10 cellular contexts compared by ENCODE assay signal in the genomic region with DNA sequence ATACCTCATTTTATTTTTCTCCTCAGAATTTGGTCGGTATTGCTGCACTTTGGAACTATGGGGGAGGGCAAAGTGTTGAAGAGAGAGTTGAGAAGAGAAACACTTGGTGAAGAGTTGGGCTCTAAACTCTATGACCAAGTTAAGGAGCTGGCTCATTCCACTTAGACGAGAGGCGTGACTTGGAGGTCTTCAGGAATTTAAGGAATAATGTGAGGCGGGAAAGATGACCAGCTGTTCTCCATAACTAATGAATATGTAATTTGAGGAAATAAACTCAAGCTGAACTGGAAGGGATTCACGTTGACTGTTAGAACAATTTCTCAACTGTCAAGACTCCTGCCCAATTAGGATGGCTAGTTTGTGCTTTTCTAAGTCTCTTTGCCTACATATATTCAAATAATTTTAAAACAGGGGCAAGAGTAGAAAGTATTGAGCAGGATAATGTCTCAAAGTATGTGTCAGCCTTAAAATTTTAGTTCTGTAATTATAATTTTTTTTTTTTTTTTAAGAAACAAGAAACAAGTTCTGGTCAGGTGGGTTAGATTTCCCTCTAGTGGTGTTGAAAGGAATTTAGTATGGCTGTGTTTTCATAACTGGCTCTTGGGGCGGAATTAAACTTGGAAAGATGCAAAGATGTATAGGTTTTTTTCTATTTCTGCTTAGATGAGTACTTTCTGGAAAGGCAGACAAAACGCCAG. TPM values are rescaled to one million over a fixed set of nuclear protein-coding genes. Genes with fewer than 3 reads are reported as not detected.
DNase-seq lines count a peak whose midpoint lies in the region; ATAC-seq, FAIRE-seq and TF ChIP-seq lines count a peak whose summit lies in the region.
"Had no signal": no experiment of that assay in that cellular context is flagged by ENCODE, and none has a peak within 500 bp of the region (broad histone marks: within the 10 kb centered on the region; RNA-seq: fewer than 3 reads in every experiment).

No MANE protein-coding gene starts in this region.

- no peaks in the 10 kb centered on the region for H3K79me2 ChIP-seq in K562 (ENCODE audit: control insufficient read depth, insufficient read depth, low read length)

- BruUV-seq in K562 (replicated peaks; lab: Mats Ljungman, UMichigan) (no TSS peak), Calu3 (replicated peaks; lab: Mats Ljungman, UMichigan) (no TSS peak)

- H3K27me3 Mint-ChIP-seq in Calu3 (ENCODE audit: unreplicated experiment): peaks cover 14% of the 10 kb centered on the region
- H3K27me3 Mint-ChIP-seq: dendritic cell treated with granulocyte-macrophage colony-stimulating factor and Interleukin-4, amounts not matched to agents 40 ng/mL and 50 ng/mL, for 4 days had no signal

- H4K20me1 ChIP-seq in K562 (replicated peaks; ENCODE audit: control insufficient read depth, insufficient read depth, low read length): no peaks in the 10 kb centered on the region

- TF ChIP-seq POLR2A in K562 (conservative IDR thresholded peaks at IDR 0.05) (no peak), suprapubic skin (IDR thresholded peaks at IDR 0.05) (no peak)

- no peak overlapping the region for H3K4me2 ChIP-seq in K562 (ENCODE audit: insufficient read depth, low read length)

- POLR2A ChIA-PET in K562 (lab: Yijun Ruan, JAX): interaction anchor here (1.8 kb wide), 1 partner anchor 26 kb away, joined by 4 read pairs; no protein-coding TSS in a partner anchor

- CTCF ChIA-PET in K562 (lab: Yijun Ruan, JAX; ENCODE audit: low intra/inter-chr PET ratio): interaction anchor here (0.7 to 1.2 kb wide), 2 partner anchors 27 to 916 kb away, joined by 3 read pairs; no protein-coding TSS in a partner anchor
- CTCF ChIA-PET in Calu3 (lab: Charles Lee): interaction anchor here (0.7 to 1.5 kb wide), 2 partner anchors 61 to 561 kb away, joined by 3 to 6 read pairs; no protein-coding TSS in a partner anchor

- H3K9me3 ChIP-seq in BE2C: no peaks in the 10 kb centered on the region
- H3K9me3 ChIP-seq in K562 (replicated peaks; ENCODE audit: control insufficient read depth, insufficient read depth, low read depth, low read length): no peaks in the 10 kb centered on the region
- no peaks in the 10 kb centered on the region for H3K9me3 ChIP-seq in left lung
- no peaks in the 10 kb centered on the region for H3K9me3 ChIP-seq in suprapubic skin

- no peak overlapping the region for H3K9ac ChIP-seq in K562 (ENCODE audit: insufficient read depth in 1 of 2, low read depth in 2 of 2, low read length in 2 of 2)

- H3K27ac ChIP-seq in K562 (ENCODE audit: extremely low read depth, low read depth, low read length) (no peak overlapping the region), left lung (peak overlapping the region in 1 of 2 donors; percentile 78), suprapubic skin (no peak overlapping the region)

- TF ChIP-seq CTCF in BE2C (IDR thresholded peaks at IDR 0.05; ENCODE audit: low read depth, low read length) (peak; percentile 49), K562 (IDR thresholded peaks at IDR 0.05 in 2 of 3, conservative IDR thresholded peaks at IDR 0.05 in 1 of 3; ENCODE audit: insufficient read depth in 2 of 3, low read depth in 1 of 3, low read length in 3 of 3) (peak; percentile 6 to 62 (median 35); a peak in 4 of 6 replicates), left lung (IDR thresholded peaks at IDR 0.05) (peak; percentile 55 to 72), Calu3 (IDR thresholded peaks at IDR 0.05; ENCODE audit: unreplicated experiment) (no peak), suprapubic skin (IDR thresholded peaks at IDR 0.05) (peak in 1 of 2 donors; percentile 46)

- H3K4me3 Mint-ChIP-seq in Calu3 (ENCODE audit: low read depth, unreplicated experiment): no peak overlapping the region
- H3K4me3 Mint-ChIP-seq: dendritic cell treated with granulocyte-macrophage colony-stimulating factor and Interleukin-4, amounts not matched to agents 40 ng/mL and 50 ng/mL, for 4 days had no signal

- peak; percentile 33 to 45 for TF ChIP-seq RAD21 in K562 (CRISPR knock-in tag; conservative IDR thresholded peaks at IDR 0.05 in 1 of 2, IDR thresholded peaks at IDR 0.05 in 1 of 2)

- 18% methylated on average over 6 of the region's 7 CpGs for WGBS in K562 (ENCODE audit: insufficient coverage, low coverage, missing lambda C conversion rate)
- 41% methylated on average over 7 of the region's 7 CpGs for WGBS in suprapubic skin

- in situ Hi-C loops in K562 (cut with MboI): no loop called here

- H3K4me1 Mint-ChIP-seq in Calu3 (ENCODE audit: low read depth, unreplicated experiment): no peaks in the 10 kb centered on the region

- H3K4me1 ChIP-seq in BE2C: no peaks in the 10 kb centered on the region
- peaks cover 0 to 12% of the 10 kb centered on the region in 2 experiments; a peak in 2 of 5 replicates for H3K4me1 ChIP-seq in K562 (replicated peaks in 1 of 2; ENCODE audit: control insufficient read depth in 2 of 2, insufficient read depth in 2 of 2, low read length in 2 of 2)
- peaks cover 0 to 19% of the 10 kb centered on the region in 2 donors for H3K4me1 ChIP-seq in left lung
- H3K4me1 ChIP-seq in suprapubic skin: no peaks in the 10 kb centered on the region

- H3K4me3 ChIP-seq in BE2C (ENCODE audit: low read depth, low read length): no peak overlapping the region
- no peak overlapping the region for H3K4me3 ChIP-seq in K562
- H3K4me3 ChIP-seq in left lung: no peak overlapping the region
- no peak overlapping the region for H3K4me3 ChIP-seq in suprapubic skin

- H3K27me3 ChIP-seq in BE2C (no peaks in the 10 kb centered on the region), K562 (ENCODE audit: control insufficient read depth in 2 of 2, insufficient read depth in 2 of 2, low read length in 2 of 2) (no peaks in the 10 kb centered on the region; a peak in 1 of 5 replicates), left lung (no peaks in the 10 kb centered on the region), suprapubic skin (no peaks in the 10 kb centered on the region)

- no peak for ATAC-seq in K562
- peak; percentile 64 for ATAC-seq in left lung
- no peak for ATAC-seq in GM18517 (IDR thresholded peaks at IDR 0.05; ENCODE audit: unreplicated experiment)

- no peaks in the 10 kb centered on the region for H3K9me1 ChIP-seq in K562 (ENCODE audit: control insufficient read depth, insufficient read depth, low read length)

- TF ChIP-seq EP300 in K562 (IDR thresholded peaks at IDR 0.05; ENCODE audit: low read length) (no peak), suprapubic skin (IDR thresholded peaks at IDR 0.05) (no peak)

- DNase-seq in BE2C: no peak
- peak; percentile 23 for DNase-seq in HT1080 (ENCODE audit: low read depth)
- peak in 3 of 4 experiments; percentile 9 to 17 (median 10) for DNase-seq in K562 (ENCODE audit: extremely low read depth in 1 of 4, low spot score in 3 of 4)
- no peak for DNase-seq in left lung
- no peak for DNase-seq in stimulated activated CD4-positive, alpha-beta T cell treated with anti-CD3 and anti-CD28 coated beads, Interleukin-2, amount 100 ng/mL, for 48 hours
- DNase-seq in Calu3: no peak
- no peak for DNase-seq in suprapubic skin (ENCODE audit: low spot score in 2 of 2)

- H3K9me3 Mint-ChIP-seq in Calu3 (ENCODE audit: low read depth, unreplicated experiment): no peaks in the 10 kb centered on the region
- H3K9me3 Mint-ChIP-seq: dendritic cell treated with granulocyte-macrophage colony-stimulating factor and Interleukin-4, amounts not matched to agents 40 ng/mL and 50 ng/mL, for 4 days had no signal

- no peak for FAIRE-seq in K562 (lab: Jason Lieb, UNC)

- intact Hi-C loops in K562 (cut with micrococcal nuclease): no loop called here
- intact Hi-C loops in left lung (cut with DNase I): loop anchor here in 1 of 2 donors (5.0 kb wide), 1 partner anchor 50 kb away; no protein-coding TSS in a partner anchor
- intact Hi-C loops in Calu3 (cut with micrococcal nuclease; ENCODE audit: unreplicated experiment): loop anchor here (10.0 kb wide), 1 partner anchor 58 kb away; no protein-coding TSS in a partner anchor

- peaks cover 4% of the 10 kb centered on the region for H3K36me3 Mint-ChIP-seq in Calu3 (ENCODE audit: insufficient read depth, unreplicated experiment)

- H3K36me3 ChIP-seq in BE2C (no peaks in the 10 kb centered on the region), K562 (ENCODE audit: control insufficient read depth, insufficient read depth, low read length) (no peaks in the 10 kb centered on the region), left lung (no peaks in the 10 kb centered on the region), suprapubic skin (no peaks in the 10 kb centered on the region)

- H2AFZ ChIP-seq in K562 (ENCODE audit: low read depth, low read length): no peak overlapping the region

- no peak overlapping the region for H3K27ac Mint-ChIP-seq in Calu3 (ENCODE audit: unreplicated experiment)

TF ChIP-seq in K562, 482 proteins besides CTCF, POLR2A, EP300 and RAD21 (continues in another document):
- no peak for TF ChIP-seq NUFIP1 (IDR thresholded peaks at IDR 0.05; ENCODE audit: partially characterized antibody)
- TF ChIP-seq ZC3H8 (IDR thresholded peaks at IDR 0.05): no peak
- no peak for TF ChIP-seq MBD2 (IDR thresholded peaks at IDR 0.05; ENCODE audit: borderline replicate concordance, low read depth)
- no peak for TF ChIP-seq OTX1 (CRISPR knock-in tag; IDR thresholded peaks at IDR 0.05)
- TF ChIP-seq BMI1 (IDR thresholded peaks at IDR 0.05; ENCODE audit: low read length): no peak

RNA-seq across cellular contexts. Expression of a gene that starts 33.4 kb away (rescaled TPM):
- polyA plus RNA-seq in BE2C (2012; ENCODE audit: insufficient read depth, insufficient read length, low read depth): not detected
- not detected in 2 replicates for total RNA-seq in HT1080 (2014; rRNA removed; shearing (Covaris generic))
- polyA plus RNA-seq in HT1080 (2015; cell fraction: cytosol; rRNA removed): not detected in 2 replicates
- not detected in 2 replicates for polyA plus RNA-seq in HT1080 (2015; cell fraction: nucleus; rRNA removed)
- total RNA-seq in K562 (2011; cell fraction: chromatin; rRNA removed; ENCODE audit: low replicate concordance): not detected in 2 replicates
- total RNA-seq in K562 (2011; cell fraction: nucleolus; rRNA removed): not detected in 2 replicates
- not detected in 2 replicates for total RNA-seq in K562 (2011; cell fraction: nucleoplasm; rRNA removed)
- not detected in 2 replicates for total RNA-seq in K562 (2014; rRNA removed)
- total RNA-seq in K562 (2014; rRNA removed; fragmentation: Illumina TruSeq; extraction: Trizol): not detected in 2 replicates
- not detected in 2 replicates for total RNA-seq in K562 (2015; rRNA removed; fragmentation: Illumina TruSeq; extraction: Trizol)
- total RNA-seq in K562 (2021): not detected in 2 replicates
- not detected in 2 replicates for polyA plus RNA-seq in K562 (2011; rRNA removed)
- not detected in 2 replicates for polyA plus RNA-seq in K562 (2011; cell fraction: cytosol; rRNA removed)
- polyA plus RNA-seq in K562 (2011; cell fraction: nucleus; rRNA removed): not detected in 2 replicates
- not detected in 2 replicates for polyA plus RNA-seq in K562 (2012)
- polyA plus RNA-seq in K562 (2014; fragmentation: Illumina TruSeq; extraction: Trizol): not detected in 2 replicates
- polyA plus RNA-seq in K562 (2014; fragmentation: Nextera tagmentation; extraction: Ambion mirVana): not detected
- polyA plus RNA-seq in K562 (2014; rRNA removed): not detected in 2 replicates
- not detected in 2 replicates for polyA minus RNA-seq in K562 (2011; rRNA and poly(A)+ RNA removed)
- not detected in 2 replicates for polyA minus RNA-seq in K562 (2011; cell fraction: cytosol; rRNA and poly(A)+ RNA removed)
- polyA minus RNA-seq in K562 (2011; cell fraction: nucleus; rRNA and poly(A)+ RNA removed): not detected in 2 replicates
- not detected for total RNA-seq in left lung
- total RNA-seq in Calu3 (2022): not detected in 2 replicates
- total RNA-seq in suprapubic skin: not detected
- total RNA-seq: subcutaneous adipose tissue had no signal

Comparison
In these comparisons a context has a peak if more than half of its experiments do, and no peak if none do; other contexts are left out.
1. DNase-seq: peak in HT1080 (single experiment) and K562 (3 of 4); none in BE2C (single experiment), left lung (0 of 2), stimulated activated CD4-positive, alpha-beta T cell treated with anti-CD3 and anti-CD28 coated beads, Interleukin-2, amount 100 ng/mL, for 48 hours (0 of 2), Calu3 (single experiment) and suprapubic skin (0 of 2).